Comparison of ENCODE assay signal across 9 cellular contexts in genomic region chr6:107488174-107488874, GRCh38. TPM values are rescaled to one million over a fixed set of nuclear protein-coding genes. Genes with fewer than 3 reads are reported as not detected.
DNase-seq lines count a peak whose midpoint lies in the region; ATAC-seq and TF ChIP-seq lines count a peak whose summit lies in the region.
"Had no signal": no experiment of that assay in that cellular context is flagged by ENCODE, and none has a peak within 500 bp of the region (broad histone marks: within the 10 kb centered on the region; RNA-seq: fewer than 3 reads in every experiment).

No MANE protein-coding gene starts in this region.

- no peak for DNase-seq in activated CD4-positive, alpha-beta T cell treated with anti-CD3 and anti-CD28 coated beads, Interleukin-2, amount 10 ng/mL, durations not matched to agents 24 days and 14 days
- no peak for DNase-seq in activated CD4-positive, alpha-beta T cell treated with anti-CD3 and anti-CD28 coated beads for 48 hours
- DNase-seq in adrenal gland (no peak), left kidney (ENCODE audit: low read depth, low spot score) (peak; percentile 49), thoracic aorta (ENCODE audit: low spot score) (no peak), NCI-H2081 treated with DMSO at 0.1 percent for 48 hours (lab: John Stamatoyannopoulos, UW) (no peak), NCI-H226 (no peak)

- peak overlapping the region in 3 of 4 donors; percentile 57 to 93 (median 78) for H3K4me3 ChIP-seq in adrenal gland
- peak overlapping the region; percentile 92 for H3K4me3 ChIP-seq in thoracic aorta

- peaks cover 22% of the 10 kb centered on the region for H3K4me1 Mint-ChIP-seq in activated CD4-positive, alpha-beta T cell treated with anti-CD3 and anti-CD28 coated beads, Interleukin-2, amount 10 ng/mL, durations not matched to agents 24 days and 14 days

- intact Hi-C loops in activated CD4-positive, alpha-beta T cell treated with anti-CD3 and anti-CD28 coated beads, Interleukin-2, amount 10 ng/mL, durations not matched to agents 24 days and 14 days (cut with micrococcal nuclease): loop anchor here (2.0 kb wide), 1 partner anchor 30 kb away; the partner anchor contains the start of gene PDSS2
- intact Hi-C loops in adrenal gland (cut with DNase I): no loop called here

- ATAC-seq in thoracic aorta (ENCODE audit: insufficient number of reproducible peaks, low FRiP score, low read depth) (no peak), HG03469 (IDR thresholded peaks at IDR 0.05; ENCODE audit: unreplicated experiment) (no peak)

- no peaks in the 10 kb centered on the region for H3K9me3 Mint-ChIP-seq in activated CD4-positive, alpha-beta T cell treated with anti-CD3 and anti-CD28 coated beads, Interleukin-2, amount 10 ng/mL, durations not matched to agents 24 days and 14 days

- peaks cover 52% of the 10 kb centered on the region for H3K27me3 Mint-ChIP-seq in activated CD4-positive, alpha-beta T cell treated with anti-CD3 and anti-CD28 coated beads, Interleukin-2, amount 10 ng/mL, durations not matched to agents 24 days and 14 days

- no peak for TF ChIP-seq POLR2A in adrenal gland (IDR thresholded peaks at IDR 0.05)

- peak overlapping the region; percentile 40 for H3K27ac Mint-ChIP-seq in activated CD4-positive, alpha-beta T cell treated with anti-CD3 and anti-CD28 coated beads, Interleukin-2, amount 10 ng/mL, durations not matched to agents 24 days and 14 days

- peak overlapping the region; percentile 83 for H3K4me3 Mint-ChIP-seq in activated CD4-positive, alpha-beta T cell treated with anti-CD3 and anti-CD28 coated beads, Interleukin-2, amount 10 ng/mL, durations not matched to agents 24 days and 14 days

- H3K27me3 ChIP-seq in adrenal gland (no peaks in the 10 kb centered on the region), thoracic aorta (replicated peaks; ENCODE audit: insufficient read depth) (no peaks in the 10 kb centered on the region)

- no peaks in the 10 kb centered on the region for H3K9me3 ChIP-seq in adrenal gland (replicated peaks in 1 of 3)
- H3K9me3 ChIP-seq in thoracic aorta: no peaks in the 10 kb centered on the region
- H3K9me3 ChIP-seq: neutrophil had no signal

- H3K27ac ChIP-seq in adrenal gland: peak overlapping the region in 2 of 5 donors; percentile 89 to 91
- H3K27ac ChIP-seq in thoracic aorta: peak overlapping the region; percentile 48 to 66
- H3K27ac ChIP-seq: neutrophil had no signal

- WGBS in adrenal gland, 4 donors: 40 to 43% (median 41%) methylated on average over 27 of the region's 27 CpGs

- H3K4me1 ChIP-seq in adrenal gland (replicated peaks in 1 of 2): peaks cover 10 to 28% of the 10 kb centered on the region in 2 donors
- H3K4me1 ChIP-seq in thoracic aorta (ENCODE audit: control insufficient read depth in 1 of 2, low read depth in 2 of 2): peaks cover 9 to 24% of the 10 kb centered on the region in 2 donors

- no peaks in the 10 kb centered on the region for H3K36me3 Mint-ChIP-seq in activated CD4-positive, alpha-beta T cell treated with anti-CD3 and anti-CD28 coated beads, Interleukin-2, amount 10 ng/mL, durations not matched to agents 24 days and 14 days (ENCODE audit: low read depth)

- TF ChIP-seq CTCF in adrenal gland (IDR thresholded peaks at IDR 0.05): peak in 2 of 6 experiments; percentile 12 to 16
- TF ChIP-seq CTCF in thoracic aorta (IDR thresholded peaks at IDR 0.05): no peak

- H3K36me3 ChIP-seq in adrenal gland (replicated peaks in 1 of 2) (no peaks in the 10 kb centered on the region), thoracic aorta (no peaks in the 10 kb centered on the region)
- H3K36me3 ChIP-seq: neutrophil had no signal

RNA-seq across cellular contexts. Expression of gene SOBP, which starts 1.6 kb away (rescaled TPM):
- 0.09 and 0.26 TPM in 2 replicates for total RNA-seq in activated CD4-positive, alpha-beta T cell treated with anti-CD3 and anti-CD28 coated beads, Interleukin-2, amount 10 ng/mL, durations not matched to agents 24 days and 14 days
- total RNA-seq in adrenal gland (10 to 100 TPM in 6 of 8 donors, 1 to 10 TPM in 2; 7.4 to 25.6 (median 15.1) TPM), thoracic aorta (10 to 100 TPM; 10.3 to 11.1 TPM)
- polyA plus RNA-seq in adrenal gland: 10 to 100 TPM in 1 of 3 donors, 1 to 10 TPM in 2; 5.6 to 13.9 (median 9.7) TPM

RNA-seq across cellular contexts. Expression of gene PDSS2, which starts 29.0 kb away (rescaled TPM):
- total RNA-seq in activated CD4-positive, alpha-beta T cell treated with anti-CD3 and anti-CD28 coated beads, Interleukin-2, amount 10 ng/mL, durations not matched to agents 24 days and 14 days: 13.3 and 14.2 TPM in 2 replicates
- 10 to 100 TPM; 24.1 to 39.8 (median 28.4) TPM for total RNA-seq in adrenal gland
- 10 to 100 TPM in 1 of 3 donors, 1 to 10 TPM in 2; 6.4 to 27.4 (median 6.6) TPM for polyA plus RNA-seq in adrenal gland
- total RNA-seq in thoracic aorta: 1 to 10 TPM; 6.9 to 9.9 TPM
